Comparison of ENCODE assay signal across 8 cellular contexts in genomic region chr18:76981388-76981968, GRCh38.
A peak's percentile ranks its signal among the peaks of the same experiment; 100 is the strongest.
DNase-seq lines count a peak whose midpoint lies in the region; ATAC-seq and TF ChIP-seq lines count a peak whose summit lies in the region.

No MANE protein-coding gene starts in this region.

- peaks cover 5% of the 10 kb centered on the region for H3K36me3 Mint-ChIP-seq in memory B cell
- no peaks in the 10 kb centered on the region for H3K36me3 Mint-ChIP-seq in activated CD8-positive, alpha-beta T cell treated with anti-CD3 and anti-CD28 coated beads, Interleukin-2, amount 10 ng/mL, durations not matched to agents 7 days and 5 days (ENCODE audit: low read depth)

- H3K4me1 Mint-ChIP-seq in memory B cell = peaks cover 52% of the 10 kb centered on the region
- H3K4me1 Mint-ChIP-seq in activated CD8-positive, alpha-beta T cell treated with anti-CD3 and anti-CD28 coated beads, Interleukin-2, amount 10 ng/mL, durations not matched to agents 7 days and 5 days (ENCODE audit: low read depth) = peaks cover 4% of the 10 kb centered on the region

- H3K4me3 ChIP-seq in sigmoid colon (no peak overlapping the region), ovary (no peak overlapping the region)

- POLR2A ChIA-PET in activated CD8-positive, alpha-beta T cell treated with anti-CD3 and anti-CD28 coated beads, Interleukin-2, amount 10 ng/mL, durations not matched to agents 7 days and 5 days (lab: Charles Lee) = interaction anchor here (0.6 kb wide), 1 partner anchor 29 kb away, joined by 3 read pairs; no protein-coding TSS in a partner anchor

- CTCF ChIA-PET in activated CD8-positive, alpha-beta T cell treated with anti-CD3 and anti-CD28 coated beads, Interleukin-2, amount 10 ng/mL, durations not matched to agents 7 days and 5 days (lab: Charles Lee) = interaction anchor here (1.5 to 4.5 kb wide), 3 partner anchors 22 to 179 kb away, joined by 6 to 61 read pairs (median 6); no protein-coding TSS in a partner anchor

- TF ChIP-seq EP300 in sigmoid colon (IDR thresholded peaks at IDR 0.05) = no peak
- no peak for TF ChIP-seq EP300 in ovary (IDR thresholded peaks at IDR 0.05)

- no peak for TF ChIP-seq CTCF in sigmoid colon (IDR thresholded peaks at IDR 0.05)
- no peak for TF ChIP-seq CTCF in ovary (IDR thresholded peaks at IDR 0.05)

- intact Hi-C loops in sigmoid colon (cut with DNase I) = loop anchor here (5.0 kb wide), 2 partner anchors 59 to 109 kb away; no protein-coding TSS in a partner anchor
- intact Hi-C loops in ovary (cut with DNase I) = loop anchor here in 3 of 4 donors (5.0 kb wide), 1 partner anchor 179 kb away; no protein-coding TSS in a partner anchor

- H3K36me3 ChIP-seq in sigmoid colon (no peaks in the 10 kb centered on the region), ovary (no peaks in the 10 kb centered on the region)

- H3K27me3 ChIP-seq in sigmoid colon = no peaks in the 10 kb centered on the region
- no peaks in the 10 kb centered on the region for H3K27me3 ChIP-seq in ovary

- DNase-seq in memory B cell (ENCODE audit: low spot score in 2 of 2) = peak; percentile 59 to 68
- DNase-seq in activated CD8-positive, alpha-beta T cell treated with anti-CD3 and anti-CD28 coated beads, Interleukin-2, amount 10 ng/mL, durations not matched to agents 7 days and 5 days = no peak
- DNase-seq in sigmoid colon = no peak
- DNase-seq in stimulated activated CD4-positive, alpha-beta T cell treated with anti-CD3 and anti-CD28 coated beads, Interleukin-4, amount 100 ng/mL, for 24 hours = no peak
- DNase-seq in ovary = no peak

- H3K27ac Mint-ChIP-seq in memory B cell = peak overlapping the region; percentile 100
- H3K27ac Mint-ChIP-seq in activated CD8-positive, alpha-beta T cell treated with anti-CD3 and anti-CD28 coated beads, Interleukin-2, amount 10 ng/mL, durations not matched to agents 7 days and 5 days = no peak overlapping the region

- peaks cover 0 to 6% (median 3%) of the 10 kb centered on the region in 4 donors for H3K4me1 ChIP-seq in sigmoid colon
- H3K4me1 ChIP-seq in ovary (ENCODE audit: insufficient read depth) = peaks cover 3% of the 10 kb centered on the region

- peaks cover 3% of the 10 kb centered on the region for H3K9me3 Mint-ChIP-seq in memory B cell
- H3K9me3 Mint-ChIP-seq in activated CD8-positive, alpha-beta T cell treated with anti-CD3 and anti-CD28 coated beads, Interleukin-2, amount 10 ng/mL, durations not matched to agents 7 days and 5 days (ENCODE audit: insufficient read depth) = no peaks in the 10 kb centered on the region

- no peaks in the 10 kb centered on the region for H3K27me3 Mint-ChIP-seq in memory B cell
- H3K27me3 Mint-ChIP-seq in activated CD8-positive, alpha-beta T cell treated with anti-CD3 and anti-CD28 coated beads, Interleukin-2, amount 10 ng/mL, durations not matched to agents 7 days and 5 days (ENCODE audit: low read depth) = no peaks in the 10 kb centered on the region

- H3K9me3 ChIP-seq in sigmoid colon = no peaks in the 10 kb centered on the region
- no peaks in the 10 kb centered on the region for H3K9me3 ChIP-seq in ovary

- H3K27ac ChIP-seq in sigmoid colon = no peak overlapping the region
- no peak overlapping the region for H3K27ac ChIP-seq in ovary

- TF ChIP-seq POLR2A in sigmoid colon (IDR thresholded peaks at IDR 0.05) (no peak), ovary (IDR thresholded peaks at IDR 0.05) (no peak)

- H3K4me3 Mint-ChIP-seq in memory B cell = peak overlapping the region; percentile 80
- H3K4me3 Mint-ChIP-seq in activated CD8-positive, alpha-beta T cell treated with anti-CD3 and anti-CD28 coated beads, Interleukin-2, amount 10 ng/mL, durations not matched to agents 7 days and 5 days = no peak overlapping the region

- 37 to 58% methylated on average over 13 of the region's 13 CpGs for WGBS in sigmoid colon, 2 donors
- 59 to 78% (median 69%) methylated on average over 13 of the region's 13 CpGs for WGBS in ovary, 3 donors

- ATAC-seq in GM18517 (IDR thresholded peaks at IDR 0.05; ENCODE audit: unreplicated experiment) = peak; percentile 57
- peak; percentile 48 for ATAC-seq in GM21619 (IDR thresholded peaks at IDR 0.05; ENCODE audit: unreplicated experiment)
- peak; percentile 38 for ATAC-seq in HG03520 (IDR thresholded peaks at IDR 0.05; ENCODE audit: unreplicated experiment)
- peak; percentile 62 for ATAC-seq in memory B cell (ENCODE audit: low read depth)
- ATAC-seq in activated CD8-positive, alpha-beta T cell treated with anti-CD3 and anti-CD28 coated beads, Interleukin-2, amount 10 ng/mL, durations not matched to agents 7 days and 5 days = no peak

Comparison
In these comparisons a context has a peak if more than half of its experiments do, and no peak if none do; other contexts are left out.
1. DNase-seq: peak in memory B cell (2 of 2); none in activated CD8-positive, alpha-beta T cell treated with anti-CD3 and anti-CD28 coated beads, Interleukin-2, amount 10 ng/mL, durations not matched to agents 7 days and 5 days (single experiment), sigmoid colon (single experiment), stimulated activated CD4-positive, alpha-beta T cell treated with anti-CD3 and anti-CD28 coated beads, Interleukin-4, amount 100 ng/mL, for 24 hours (single experiment) and ovary (0 of 5).